In the genomic region with DNA sequence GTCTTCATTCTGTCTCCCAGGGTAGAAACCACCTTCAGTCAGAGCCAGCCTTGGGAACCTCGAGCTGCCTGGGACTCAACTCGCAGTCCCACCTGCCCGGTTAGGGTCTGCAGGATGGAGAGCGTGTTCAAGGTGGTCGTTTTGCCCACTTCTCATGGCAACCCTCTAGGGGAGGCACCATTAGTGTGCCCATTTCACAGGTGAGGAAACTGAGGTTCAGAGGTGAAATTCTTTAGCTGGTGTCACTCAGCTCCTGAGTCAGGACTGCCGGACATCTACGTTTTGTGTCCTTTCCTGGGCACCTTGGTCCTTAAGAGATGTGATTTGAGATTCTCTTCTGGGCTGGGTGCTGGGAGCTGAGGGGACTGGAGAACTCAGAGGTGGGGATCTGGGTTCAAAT, we compare ENCODE assay signal across 23 cellular contexts.
"Had no signal": no experiment of that assay in that cellular context is flagged by ENCODE, and none has a peak within 500 bp of the region (broad histone marks: within the 10 kb centered on the region; RNA-seq: fewer than 3 reads in every experiment).

No MANE protein-coding gene starts in this region.

- DNase-seq: Karpas-422, KG1, MM.1S, NCI-H1092 treated with DMSO at 0.1 percent for 48 hours, NCI-H1436, NCI-H187, NCI-H2029, NCI-H2081 treated with DMSO at 0.1 percent for 48 hours, NCI-H2171, NCI-H226, NCI-H446, NCI-H510A, NCI-H524 treated with DMSO at 0.1 percent for 48 hours, NCI-H69, NCI-H774, Right ventricle myocardium superior, RPMI8226, SIG-M5, SK-N-SH, SW 1271 had no signal

- FAIRE-seq: HTR-8/SVneo, RCC 7860 had no signal

- H3K4me2 ChIP-seq: SK-N-SH had no signal

- H3K9ac ChIP-seq: SK-N-SH had no signal

- H3K27ac ChIP-seq: HL-60 had no signal

- H3K9me3 ChIP-seq: SK-N-SH had no signal
